In genomic region chr6:43724914-43725642, GRCh38 we compare ENCODE assay signal across 8 cellular contexts. TPM values are rescaled to one million over a fixed set of nuclear protein-coding genes. Genes with fewer than 3 reads are reported as not detected.
A peak's percentile ranks its signal among the peaks of the same experiment; 100 is the strongest.
DNase-seq lines count a peak whose midpoint lies in the region; ATAC-seq and TF ChIP-seq lines count a peak whose summit lies in the region.

No MANE protein-coding gene starts in this region.

- H3K36me3 ChIP-seq in OCI-LY1 (ENCODE audit: insufficient read depth, low read length) (no peaks in the 10 kb centered on the region), gastrocnemius medialis (no peaks in the 10 kb centered on the region), BE2C (no peaks in the 10 kb centered on the region)

- intact Hi-C loops in gastrocnemius medialis (cut with DNase I; ENCODE audit: low total_unique reads): no loop called here

- H3K4me1 ChIP-seq in OCI-LY1 (ENCODE audit: insufficient read depth, low read length, severe bottlenecking): peaks cover 19% of the 10 kb centered on the region
- no peaks in the 10 kb centered on the region for H3K4me1 ChIP-seq in gastrocnemius medialis
- no peaks in the 10 kb centered on the region for H3K4me1 ChIP-seq in BE2C

- H3F3A ChIP-seq in OCI-LY1 (ENCODE audit: insufficient read depth, low read length): no peaks in the 10 kb centered on the region

- H3K27me3 ChIP-seq in OCI-LY1 (ENCODE audit: insufficient read depth, low read length): no peaks in the 10 kb centered on the region; the same call in 1 of the 2 replicates
- H3K27me3 ChIP-seq in gastrocnemius medialis: no peaks in the 10 kb centered on the region
- no peaks in the 10 kb centered on the region for H3K27me3 ChIP-seq in BE2C

- no peak for TF ChIP-seq POLR2A in gastrocnemius medialis (IDR thresholded peaks at IDR 0.05)

- no peaks in the 10 kb centered on the region for H4K20me1 ChIP-seq in OCI-LY1 (ENCODE audit: insufficient read depth, low read length)

- H3K9me3 ChIP-seq in OCI-LY1 (ENCODE audit: low read length) (no peaks in the 10 kb centered on the region), gastrocnemius medialis (peaks cover 0 to under 1% (median 0%) of the 10 kb centered on the region in 3 donors), BE2C (no peaks in the 10 kb centered on the region)

- H3K9ac ChIP-seq in OCI-LY1 (ENCODE audit: low read length): peak overlapping the region; percentile 23; the same call in 1 of the 2 replicates

- peak overlapping the region; percentile 14 for H3K4me3 ChIP-seq in OCI-LY1 (ENCODE audit: low read depth, low read length, poor library complexity, severe bottlenecking)
- H3K4me3 ChIP-seq in gastrocnemius medialis: no peak overlapping the region
- H3K4me3 ChIP-seq in BE2C (ENCODE audit: low read depth, low read length): no peak overlapping the region

- H3K79me2 ChIP-seq in OCI-LY1 (ENCODE audit: insufficient read depth, low read length): no peaks in the 10 kb centered on the region

- in situ Hi-C loops in gastrocnemius medialis (cut with MboI; ENCODE audit: low sequenced_read_pairs in 4 of 4): no loop called here

- H3K27ac ChIP-seq in OCI-LY1 (ENCODE audit: low read depth, low read length, poor library complexity, severe bottlenecking): no peak overlapping the region
- no peak overlapping the region for H3K27ac ChIP-seq in gastrocnemius medialis

- peak overlapping the region; percentile 45; the same call in 1 of the 2 replicates for H3K4me2 ChIP-seq in OCI-LY1 (ENCODE audit: low read length)

- ATAC-seq in GM18858 (IDR thresholded peaks at IDR 0.05; ENCODE audit: unreplicated experiment) (peak; percentile 65), HG03108 (IDR thresholded peaks at IDR 0.05; ENCODE audit: unreplicated experiment) (peak; percentile 68), gastrocnemius medialis (peak; percentile 59 to 76)

- no peak overlapping the region for H2AFZ ChIP-seq in OCI-LY1 (ENCODE audit: low read length)

- peak; percentile 63 for DNase-seq in activated T-cell treated with anti-CD3 and anti-CD28 coated beads for 24 hours (ENCODE audit: low read depth)
- DNase-seq in fibroblast of peridontal ligament (ENCODE audit: extremely low read depth): peak; percentile 97
- peak; percentile 40 to 75 for DNase-seq in gastrocnemius medialis
- no peak for DNase-seq in BE2C
- no peak for DNase-seq in iPS-NIHi7 (ENCODE audit: extremely low spot score)

- H3K9me2 ChIP-seq in OCI-LY1 (ENCODE audit: low read depth, low read length): no peaks in the 10 kb centered on the region

- TF ChIP-seq CTCF in OCI-LY1 (IDR thresholded peaks at IDR 0.05; ENCODE audit: low read length): no peak
- TF ChIP-seq CTCF in gastrocnemius medialis (IDR thresholded peaks at IDR 0.05 in 4 of 5, conservative IDR thresholded peaks at IDR 0.05 in 1 of 5): no peak
- no peak for TF ChIP-seq CTCF in BE2C (IDR thresholded peaks at IDR 0.05; ENCODE audit: low read depth, low read length)

RNA-seq across cellular contexts. Expression of gene MRPS18A, which starts 37.5 kb away (rescaled TPM):
- 100 to 1,000 TPM; 161 to 171 (median 168) TPM for total RNA-seq in gastrocnemius medialis
- polyA plus RNA-seq in BE2C (2012; ENCODE audit: insufficient read depth, insufficient read length, low read depth): 166 TPM

RNA-seq across cellular contexts. Expression of gene VEGFA, which starts 44.9 kb away (rescaled TPM):
- 100 to 1,000 TPM in 3 of 4 donors, 10 to 100 TPM in 1; 66.4 to 195 (median 149) TPM for total RNA-seq in gastrocnemius medialis
- polyA plus RNA-seq in BE2C (2012; ENCODE audit: insufficient read depth, insufficient read length, low read depth): 154 TPM

Comparison
In these comparisons a context has a peak if more than half of its experiments do, and no peak if none do; other contexts are left out.
1. DNase-seq: peak in activated T-cell treated with anti-CD3 and anti-CD28 coated beads for 24 hours (single experiment), fibroblast of peridontal ligament (single experiment) and gastrocnemius medialis (2 of 2); none in BE2C (single experiment) and iPS-NIHi7 (single experiment).
2. Peak in every context shown above with its lines, with median percentiles within 50 percentile points of each other: ATAC-seq.